Comparison of ENCODE assay signal across 39 cellular contexts in the genomic region with DNA sequence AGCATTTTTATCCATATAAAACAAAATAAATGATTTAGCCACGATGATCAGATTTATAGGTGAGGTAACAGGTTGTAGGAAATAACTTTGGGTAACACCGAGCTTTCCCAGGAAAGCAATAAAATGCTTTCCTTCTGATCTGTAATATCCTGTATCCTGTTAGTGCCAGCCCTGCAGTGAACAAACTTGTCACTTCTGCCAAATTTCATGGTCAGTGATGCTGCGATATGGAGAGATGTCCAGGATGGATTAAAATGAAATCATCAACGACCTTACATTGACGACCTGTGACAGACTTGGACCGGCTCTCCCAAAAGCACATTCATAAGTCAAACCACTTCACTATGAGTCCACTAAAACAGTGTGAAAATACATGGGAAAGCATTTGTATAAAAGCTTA.
"Had no signal": no experiment of that assay in that cellular context is flagged by ENCODE, and none has a peak within 500 bp of the region (broad histone marks: within the 10 kb centered on the region; RNA-seq: fewer than 3 reads in every experiment).

No MANE protein-coding gene starts in this region.

- H3K27me3 ChIP-seq: adrenal gland, ascending aorta, body of pancreas, brain microvascular endothelial cell, breast epithelium, cardiac muscle cell had no signal

- H3K27ac Mint-ChIP-seq: activated naive CD4-positive, alpha-beta T cell treated with anti-CD3 and anti-CD28 coated beads for 36 hours; activated naive CD4-positive, alpha-beta T cell treated with anti-CD3 and anti-CD28 coated beads, Interleukin-2, amount 10 ng/mL, durations not matched to agents 7 days and 5 days; activated naive CD4-positive, alpha-beta T cell treated with anti-CD3 and anti-CD28 coated beads, Interleukin-2, amount 50 U/mL, for 24 hours; activated naive CD4-positive, alpha-beta T cell treated with anti-CD3 and anti-CD28 coated beads, Interleukin-2, amount 50 U/mL, for 72 hours; activated naive CD8-positive, alpha-beta T cell; activated naive CD8-positive, alpha-beta T cell treated with anti-CD3 and anti-CD28 coated beads for 36 hours; activated naive CD8-positive, alpha-beta T cell treated with anti-CD3 and anti-CD28 coated beads, Interleukin-2, amount 10 ng/mL, durations not matched to agents 7 days and 5 days; activated naive CD8-positive, alpha-beta T cell treated with anti-CD3 and anti-CD28 coated beads, Interleukin-2, amount 50 U/mL, for 24 hours; activated T-cell treated with anti-CD3 and anti-CD28 coated beads, Interleukin-2, amount 50 U/mL, for 24 hours; activated T-cell treated with anti-CD3 and anti-CD28 coated beads, Interleukin-2, amount 50 U/mL, for 72 hours; activated T-helper 1 cell treated with anti-CD3 and anti-CD28 coated beads, Interleukin-12 subunit alpha, Interleukin-12 subunit beta, Interleukin-2, Interleukin-4 antibody, amounts not matched to agents 30 ng/mL and 10 ng/mL and 1 ng/mL, durations not matched to agents 14 hours and 24 hours and 36 hours; activated T-helper 17 cell treated with anti-CD3 and anti-CD28 coated beads, Interleukin-2, amount 50 U/mL, for 72 hours; activated T-helper 2 cell treated with anti-CD3 and anti-CD28 coated beads, Interferon-gamma antibody, Interleukin-2, Interleukin-4, amounts not matched to agents 10 μg/mL and 5 μg/mL and 100 μg/mL, durations not matched to agents 14 hours and 24 hours and 36 hours; brain had no signal

- H3K4me3 Mint-ChIP-seq: activated naive CD4-positive, alpha-beta T cell treated with anti-CD3 and anti-CD28 coated beads for 36 hours; activated naive CD4-positive, alpha-beta T cell treated with anti-CD3 and anti-CD28 coated beads, Interleukin-2, amount 10 ng/mL, durations not matched to agents 7 days and 5 days; activated naive CD4-positive, alpha-beta T cell treated with anti-CD3 and anti-CD28 coated beads, Interleukin-2, amount 50 U/mL, for 24 hours; activated naive CD8-positive, alpha-beta T cell; activated naive CD8-positive, alpha-beta T cell treated with anti-CD3 and anti-CD28 coated beads for 36 hours; activated naive CD8-positive, alpha-beta T cell treated with anti-CD3 and anti-CD28 coated beads, Interleukin-2, amount 10 ng/mL, durations not matched to agents 7 days and 5 days; activated naive CD8-positive, alpha-beta T cell treated with anti-CD3 and anti-CD28 coated beads, Interleukin-2, amount 50 U/mL, for 24 hours; activated T-cell treated with anti-CD3 and anti-CD28 coated beads, Interleukin-2, amount 50 U/mL, for 24 hours; activated T-cell treated with anti-CD3 and anti-CD28 coated beads, Interleukin-2, amount 50 U/mL, for 4 hours; activated T-cell treated with anti-CD3 and anti-CD28 coated beads, Interleukin-2, amount 50 U/mL, for 72 hours; activated T-helper 1 cell treated with anti-CD3 and anti-CD28 coated beads, Interleukin-12 subunit alpha, Interleukin-12 subunit beta, Interleukin-2, Interleukin-4 antibody, amounts not matched to agents 30 ng/mL and 10 ng/mL and 1 ng/mL, durations not matched to agents 14 hours and 24 hours and 36 hours; activated T-helper 17 cell treated with anti-CD3 and anti-CD28 coated beads, Interleukin-2, amount 50 U/mL, for 72 hours; brain; central memory CD8-positive, alpha-beta T cell had no signal

- H3K4me3 ChIP-seq: adrenal gland, ascending aorta, body of pancreas, breast epithelium, cardiac muscle cell had no signal

- H3K9me3 ChIP-seq: adrenal gland, ascending aorta, body of pancreas, breast epithelium had no signal

- H3K4me1 Mint-ChIP-seq: activated naive CD4-positive, alpha-beta T cell treated with anti-CD3 and anti-CD28 coated beads, Interleukin-2, amount 10 ng/mL, durations not matched to agents 7 days and 5 days; activated naive CD4-positive, alpha-beta T cell treated with anti-CD3 and anti-CD28 coated beads, Interleukin-2, amount 50 U/mL, for 24 hours; activated naive CD8-positive, alpha-beta T cell treated with anti-CD3 and anti-CD28 coated beads for 36 hours; activated naive CD8-positive, alpha-beta T cell treated with anti-CD3 and anti-CD28 coated beads, Interleukin-2, amount 10 ng/mL, durations not matched to agents 7 days and 5 days; activated naive CD8-positive, alpha-beta T cell treated with anti-CD3 and anti-CD28 coated beads, Interleukin-2, amount 50 U/mL, for 24 hours; activated T-helper 17 cell treated with anti-CD3 and anti-CD28 coated beads, Interleukin-2, amount 50 U/mL, for 72 hours; central memory CD8-positive, alpha-beta T cell had no signal

- FAIRE-seq: bronchial epithelial cell, colon had no signal

- ATAC-seq: activated naive CD4-positive, alpha-beta T cell treated with anti-CD3 and anti-CD28 coated beads, Interleukin-2, amount 50 U/mL, for 72 hours; activated naive CD8-positive, alpha-beta T cell treated with anti-CD3 and anti-CD28 coated beads, Interleukin-2, amount 50 U/mL, for 24 hours; activated T-cell treated with anti-CD3 and anti-CD28 coated beads, Interleukin-2, amount 50 U/mL, for 4 hours; activated T-cell treated with anti-CD3 and anti-CD28 coated beads, Interleukin-2, amount 50 U/mL, for 72 hours; activated T-helper 17 cell treated with anti-CD3 and anti-CD28 coated beads, Interleukin-2, amount 50 U/mL, for 72 hours; body of pancreas had no signal

- H3K27ac ChIP-seq: adrenal gland, ascending aorta, body of pancreas, brain microvascular endothelial cell, breast epithelium, cardiac muscle cell had no signal

- H3K36me3 Mint-ChIP-seq: activated naive CD4-positive, alpha-beta T cell treated with anti-CD3 and anti-CD28 coated beads, Interleukin-2, amount 10 ng/mL, durations not matched to agents 7 days and 5 days; activated naive CD4-positive, alpha-beta T cell treated with anti-CD3 and anti-CD28 coated beads, Interleukin-2, amount 50 U/mL, for 24 hours; activated naive CD4-positive, alpha-beta T cell treated with anti-CD3 and anti-CD28 coated beads, Interleukin-2, amount 50 U/mL, for 72 hours; activated naive CD8-positive, alpha-beta T cell; activated naive CD8-positive, alpha-beta T cell treated with anti-CD3 and anti-CD28 coated beads for 36 hours; activated naive CD8-positive, alpha-beta T cell treated with anti-CD3 and anti-CD28 coated beads, Interleukin-2, amount 10 ng/mL, durations not matched to agents 7 days and 5 days; brain had no signal

- H3K9me3 Mint-ChIP-seq: activated naive CD4-positive, alpha-beta T cell treated with anti-CD3 and anti-CD28 coated beads for 36 hours; activated naive CD4-positive, alpha-beta T cell treated with anti-CD3 and anti-CD28 coated beads, Interleukin-2, amount 10 ng/mL, durations not matched to agents 7 days and 5 days; activated naive CD4-positive, alpha-beta T cell treated with anti-CD3 and anti-CD28 coated beads, Interleukin-2, amount 50 U/mL, for 24 hours; activated naive CD8-positive, alpha-beta T cell treated with anti-CD3 and anti-CD28 coated beads, Interleukin-2, amount 10 ng/mL, durations not matched to agents 7 days and 5 days; activated naive CD8-positive, alpha-beta T cell treated with anti-CD3 and anti-CD28 coated beads, Interleukin-2, amount 50 U/mL, for 24 hours; activated T-cell treated with anti-CD3 and anti-CD28 coated beads, Interleukin-2, amount 50 U/mL, for 24 hours; activated T-cell treated with anti-CD3 and anti-CD28 coated beads, Interleukin-2, amount 50 U/mL, for 4 hours; activated T-helper 1 cell treated with anti-CD3 and anti-CD28 coated beads, Interleukin-12 subunit alpha, Interleukin-12 subunit beta, Interleukin-2, Interleukin-4 antibody, amounts not matched to agents 30 ng/mL and 10 ng/mL and 1 ng/mL, durations not matched to agents 14 hours and 24 hours and 36 hours; activated T-helper 17 cell treated with anti-CD3 and anti-CD28 coated beads, Interleukin-2, amount 50 U/mL, for 72 hours; activated T-helper 2 cell treated with anti-CD3 and anti-CD28 coated beads, Interferon-gamma antibody, Interleukin-2, Interleukin-4, amounts not matched to agents 10 μg/mL and 5 μg/mL and 100 μg/mL, durations not matched to agents 14 hours and 24 hours and 36 hours had no signal

- H3K27me3 Mint-ChIP-seq: activated naive CD8-positive, alpha-beta T cell treated with anti-CD3 and anti-CD28 coated beads for 36 hours; activated naive CD8-positive, alpha-beta T cell treated with anti-CD3 and anti-CD28 coated beads, Interleukin-2, amount 10 ng/mL, durations not matched to agents 7 days and 5 days; activated naive CD8-positive, alpha-beta T cell treated with anti-CD3 and anti-CD28 coated beads, Interleukin-2, amount 50 U/mL, for 24 hours; activated T-cell treated with anti-CD3 and anti-CD28 coated beads, Interleukin-2, amount 50 U/mL, for 24 hours; central memory CD8-positive, alpha-beta T cell had no signal

- DNase-seq: activated effector memory CD4-positive, alpha-beta T cell treated with anti-CD3 and anti-CD28 coated beads, Interleukin-2, amount 50 U/mL, for 16 hours; activated effector memory CD4-positive, alpha-beta T cell treated with Interleukin-2 at 50 U/mL for 16 hours; activated gamma-delta T cell; activated gamma-delta T cell treated with Interleukin-2 at 50 U/mL for 16 hours; activated naive CD4-positive, alpha-beta T cell; activated naive CD4-positive, alpha-beta T cell treated with anti-CD3 and anti-CD28 coated beads for 36 hours; activated naive CD4-positive, alpha-beta T cell treated with anti-CD3 and anti-CD28 coated beads, Interleukin-2, amount 10 ng/mL, durations not matched to agents 7 days and 5 days; activated naive CD4-positive, alpha-beta T cell treated with anti-CD3 and anti-CD28 coated beads, Interleukin-2, amount 50 U/mL, for 16 hours; activated naive CD4-positive, alpha-beta T cell treated with Interleukin-2 at 50 U/mL for 16 hours; activated naive CD8-positive, alpha-beta T cell treated with anti-CD3 and anti-CD28 coated beads for 36 hours; activated naive CD8-positive, alpha-beta T cell treated with anti-CD3 and anti-CD28 coated beads, Interleukin-2, amount 10 ng/mL, durations not matched to agents 7 days and 5 days; activated naive CD8-positive, alpha-beta T cell treated with anti-CD3 and anti-CD28 coated beads, Interleukin-2, amount 50 U/mL, for 24 hours; activated T-cell treated with anti-CD3 and anti-CD28 coated beads, Interleukin-2, amount 50 U/mL, for 24 hours; activated T-cell treated with anti-CD3 and anti-CD28 coated beads, Interleukin-2, amount 50 U/mL, for 4 hours; activated T-cell treated with anti-CD3 and anti-CD28 coated beads, Interleukin-2, amount 50 U/mL, for 48 hours; activated T-cell treated with anti-CD3 and anti-CD28 coated beads, Interleukin-2, amount 50 U/mL, for 72 hours; adrenal gland; amniotic stem cell; amygdala; anterior cingulate cortex; aorta; body of pancreas; brain microvascular endothelial cell; caudate nucleus; central memory CD4-positive, alpha-beta T cell; cerebellar nuclear complex had no signal

- H3K36me3 ChIP-seq: adrenal gland, ascending aorta, brain microvascular endothelial cell, breast epithelium, cardiac muscle cell had no signal

- H3K4me1 ChIP-seq: adrenal gland, ascending aorta, body of pancreas, breast epithelium had no signal
